In the genomic region with DNA sequence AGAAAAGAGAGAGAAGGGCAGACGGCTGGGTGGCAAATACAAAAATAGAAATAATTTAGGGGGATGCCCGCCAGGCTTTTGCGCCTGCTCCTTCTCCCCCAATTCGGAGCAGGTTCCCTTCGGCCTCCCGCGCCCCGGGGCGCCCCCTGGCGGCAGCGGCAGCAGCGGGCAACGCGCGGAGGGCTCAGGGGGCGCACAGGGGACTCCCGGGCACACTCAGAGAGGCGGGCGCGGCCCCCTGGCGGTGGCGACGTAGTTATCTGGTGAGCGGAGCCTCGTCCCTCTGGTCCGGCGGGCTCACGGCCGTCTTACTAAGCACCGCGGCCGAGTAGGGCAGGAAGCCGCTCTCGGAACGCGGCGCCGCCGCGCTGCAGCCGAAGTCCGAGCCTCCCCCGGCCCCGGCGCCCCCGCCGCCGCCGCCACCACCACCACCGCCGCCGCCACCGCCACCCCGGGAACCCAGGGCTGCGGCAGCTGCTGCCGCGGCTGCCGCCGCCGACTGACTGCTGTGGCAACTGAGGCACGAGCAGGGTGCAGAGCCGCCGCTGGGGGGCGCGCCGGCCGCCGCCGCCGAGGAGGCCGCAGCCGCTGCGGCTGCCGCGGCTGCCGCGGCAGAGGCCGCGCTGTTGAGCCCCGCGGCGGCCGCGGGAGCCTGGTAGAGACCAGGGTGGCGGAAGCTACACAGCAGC, we compare ENCODE assay signal across 1 cellular context.
TF ChIP-seq lines count a peak whose summit lies in the region.

No MANE protein-coding gene starts in this region.

TF ChIP-seq in IMR-90, 13 proteins besides CTCF, POLR2A, EP300 and RAD21:
- peak; percentile 54 for TF ChIP-seq SMC3 (IDR thresholded peaks at IDR 0.05; ENCODE audit: low read depth, low read length)
- TF ChIP-seq, protein P1, sequence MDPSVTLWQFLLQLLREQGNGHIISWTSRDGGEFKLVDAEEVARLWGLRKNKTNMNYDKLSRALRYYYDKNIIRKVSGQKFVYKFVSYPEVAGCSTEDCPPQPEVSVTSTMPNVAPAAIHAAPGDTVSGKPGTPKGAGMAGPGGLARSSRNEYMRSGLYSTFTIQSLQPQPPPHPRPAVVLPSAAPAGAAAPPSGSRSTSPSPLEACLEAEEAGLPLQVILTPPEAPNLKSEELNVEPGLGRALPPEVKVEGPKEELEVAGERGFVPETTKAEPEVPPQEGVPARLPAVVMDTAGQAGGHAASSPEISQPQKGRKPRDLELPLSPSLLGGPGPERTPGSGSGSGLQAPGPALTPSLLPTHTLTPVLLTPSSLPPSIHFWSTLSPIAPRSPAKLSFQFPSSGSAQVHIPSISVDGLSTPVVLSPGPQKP (IDR thresholded peaks at IDR 0.05; ENCODE audit: borderline replicate concordance, low read depth, low read length): no peak
- no peak for TF ChIP-seq CEBPB (IDR thresholded peaks at IDR 0.05; ENCODE audit: low read depth, low read length)
- TF ChIP-seq CHD1 (IDR thresholded peaks at IDR 0.05; ENCODE audit: low read depth, low read length): no peak
